ENCODE assay signal across 9 cellular contexts in the genomic region with DNA sequence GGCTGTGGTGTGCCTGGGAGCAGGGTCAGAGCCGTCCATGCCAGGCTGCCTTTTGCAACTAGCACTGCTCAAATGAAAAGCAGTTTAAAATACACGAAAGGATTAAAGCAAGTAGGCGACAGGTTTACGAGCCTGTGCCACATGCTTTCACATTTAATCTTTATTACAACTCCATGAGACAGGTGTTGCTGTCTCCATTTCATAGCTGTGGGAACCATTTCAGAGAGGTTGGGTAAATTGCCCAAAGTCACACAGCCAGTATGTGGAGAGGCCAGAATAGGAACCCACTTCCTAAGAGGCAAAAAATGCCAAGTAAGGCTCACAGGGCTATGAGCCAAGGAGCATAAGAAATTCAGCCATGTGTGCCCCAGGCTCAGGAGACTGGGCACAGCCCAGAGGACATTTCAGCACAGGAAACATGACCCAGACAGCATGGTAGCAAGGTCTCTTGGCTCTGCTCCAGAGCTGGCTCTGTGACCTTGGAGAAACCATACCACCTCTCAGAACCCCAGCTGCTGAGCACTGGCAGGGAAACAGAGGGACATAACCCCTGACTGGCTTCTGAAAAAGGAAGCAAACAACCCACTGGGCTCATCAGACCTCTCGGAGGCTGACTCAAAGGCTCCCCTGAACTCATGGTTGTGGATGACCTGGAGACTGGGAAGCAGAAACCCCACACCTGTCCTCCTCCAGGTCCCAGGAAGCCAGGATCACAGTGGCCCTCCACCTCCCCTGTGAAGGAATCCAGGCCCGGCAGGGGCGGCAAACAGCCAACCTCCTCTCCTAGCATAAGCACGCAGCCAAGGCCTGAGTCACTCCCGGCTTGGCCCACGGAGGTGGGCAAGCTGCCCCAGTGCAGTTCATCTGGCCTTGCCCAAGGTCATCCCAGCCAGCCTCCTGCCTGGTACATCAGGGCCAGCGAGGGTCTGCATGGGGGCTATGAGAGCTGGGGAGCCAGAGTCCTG. TPM values are rescaled to one million over a fixed set of nuclear protein-coding genes. Genes with fewer than 3 reads are reported as not detected.
DNase-seq lines count a peak whose midpoint lies in the region; FAIRE-seq lines count a peak whose summit lies in the region.
"Had no signal": no experiment of that assay in that cellular context is flagged by ENCODE, and none has a peak within 500 bp of the region (broad histone marks: within the 10 kb centered on the region; RNA-seq: fewer than 3 reads in every experiment).

No MANE protein-coding gene starts in this region.

- H3K4me3 ChIP-seq in esophagus (ENCODE audit: low read depth in 1 of 2, low read length in 2 of 2): no peak overlapping the region

- WGBS in esophagus, 2 donors: 36 to 44% methylated on average over 11 of the region's 11 CpGs

- H3K4me1 ChIP-seq in esophagus (ENCODE audit: control insufficient read depth in 2 of 2, insufficient read depth in 2 of 2, low read length in 1 of 2): peaks cover 6 to 35% of the 10 kb centered on the region in 2 donors

- no peaks in the 10 kb centered on the region for H3K9me3 ChIP-seq in esophagus (ENCODE audit: control insufficient read depth in 2 of 2, insufficient read depth in 1 of 2, low read depth in 1 of 2, low read length in 1 of 2)

- FAIRE-seq in RCC 7860 (lab: Jason Lieb, UNC): peak; percentile 91

- H3K27me3 ChIP-seq in esophagus (ENCODE audit: control insufficient read depth in 1 of 2, insufficient read depth in 2 of 2, low read length in 2 of 2): no peaks in the 10 kb centered on the region

- DNase-seq in AG08395 (ENCODE audit: low spot score) (peak; percentile 92), RCC 7860 (ENCODE audit: low spot score) (peak; percentile 85), myocyte (ENCODE audit: low read depth) (peak; percentile 93), NCI-H1092 treated with DMSO at 0.1 percent for 48 hours (lab: John Stamatoyannopoulos, UW) (no peak), activated gamma-delta T cell (lab: John Stamatoyannopoulos, UW) (no peak)
- DNase-seq in stimulated activated CD4-positive, alpha-beta T cell treated with anti-CD3 and anti-CD28 coated beads, Interleukin-4, amount 100 ng/mL, for 1 hour: no peak
- DNase-seq in stimulated activated CD4-positive, alpha-beta T cell treated with anti-CD3 and anti-CD28 coated beads, Interleukin-12 subunit alpha, Interleukin-12 subunit beta, amount 100 ng/mL, for 4 hours: no peak
- DNase-seq: effector CD4-positive, alpha-beta T cell had no signal

- H3K36me3 ChIP-seq in esophagus (ENCODE audit: control insufficient read depth in 2 of 2, insufficient read depth in 2 of 2, low read length in 1 of 2): peaks cover 0 to under 1% of the 10 kb centered on the region in 2 donors

- H3K27ac ChIP-seq in esophagus (ENCODE audit: low read depth in 2 of 2, low read length in 1 of 2): peak overlapping the region; percentile 83 to 87

RNA-seq across cellular contexts. Expression of a gene that starts 40.3 kb away (rescaled TPM):
- 10 to 100 TPM in 1 of 2 donors, 1 to 10 TPM in 1; 6.5 to 29.2 TPM for polyA plus RNA-seq in esophagus
- total RNA-seq in myocyte: 23.3 and 27.3 TPM in 2 replicates
- 58.8 TPM for polyA plus RNA-seq in myocyte (2012)

Comparison
In these comparisons a context has a peak if more than half of its experiments do, and no peak if none do; other contexts are left out.
1. DNase-seq: peak in AG08395 (single experiment), RCC 7860 (single experiment) and myocyte (single experiment); none in stimulated activated CD4-positive, alpha-beta T cell treated with anti-CD3 and anti-CD28 coated beads, Interleukin-4, amount 100 ng/mL, for 1 hour (single experiment), NCI-H1092 treated with DMSO at 0.1 percent for 48 hours (single experiment), activated gamma-delta T cell (single experiment) and stimulated activated CD4-positive, alpha-beta T cell treated with anti-CD3 and anti-CD28 coated beads, Interleukin-12 subunit alpha, Interleukin-12 subunit beta, amount 100 ng/mL, for 4 hours (single experiment).